ENCODE assay signal across 8 cellular contexts in genomic region chr2:191020221-191020741, GRCh38. TPM values are rescaled to one million over a fixed set of nuclear protein-coding genes. Genes with fewer than 3 reads are reported as not detected.
DNase-seq lines count a peak whose midpoint lies in the region; ATAC-seq and TF ChIP-seq lines count a peak whose summit lies in the region.

No MANE protein-coding gene starts in this region.

- peak overlapping the region; percentile 75 for H3K4me3 ChIP-seq in BLaER1
- peak overlapping the region; percentile 93 for H3K4me3 ChIP-seq in coronary artery

- H3K27ac ChIP-seq in BLaER1 (peak overlapping the region; percentile 90), coronary artery (peak overlapping the region; percentile 91 to 95)

- DNase-seq in GM19240 (ENCODE audit: insufficient read length, low spot score) (peak; percentile 50), NCI-H510A treated with DMSO at 0.1 percent for 48 hours (lab: John Stamatoyannopoulos, UW) (peak; percentile 93), coronary artery (ENCODE audit: low spot score) (peak; percentile 96), left lobe of liver (ENCODE audit: low spot score) (peak; percentile 97)
- peak; percentile 94 to 97 for DNase-seq in activated CD4-positive, alpha-beta T cell treated with anti-CD3 and anti-CD28 coated beads for 4 hours
- DNase-seq in stimulated activated CD4-positive, alpha-beta T cell treated with anti-CD3 and anti-CD28 coated beads, Interleukin-2, amount 100 ng/mL, for 24 hours, result peak; percentile 93 to 94

- peaks cover 26% of the 10 kb centered on the region for H3K4me1 ChIP-seq in BLaER1

- ATAC-seq in HG03442 (IDR thresholded peaks at IDR 0.05; ENCODE audit: unreplicated experiment) (peak; percentile 71), left lobe of liver (peak; percentile 94)

- H4K20me1 ChIP-seq in BLaER1, result no peaks in the 10 kb centered on the region

- no peaks in the 10 kb centered on the region for H3K36me3 ChIP-seq in BLaER1

- peak overlapping the region; percentile 92 for H3K4me2 ChIP-seq in BLaER1

- H3K27me3 ChIP-seq in BLaER1, result no peaks in the 10 kb centered on the region

- no peak for TF ChIP-seq CTCF in coronary artery (IDR thresholded peaks at IDR 0.05)

- H3K9me3 ChIP-seq in BLaER1, result no peaks in the 10 kb centered on the region

- peak overlapping the region; percentile 87 for H3K9ac ChIP-seq in BLaER1

RNA-seq across cellular contexts. Expression of gene STAT1, which starts 6.3 kb away (rescaled TPM):
- total RNA-seq in left lobe of liver, result 26.1 TPM

Comparison
In these comparisons a context has a peak if more than half of its experiments do, and no peak if none do; other contexts are left out.
1. Peak in every context shown above with its lines: DNase-seq, ATAC-seq, H3K4me3 ChIP-seq and H3K27ac ChIP-seq.